In genomic region chr1:228514421-228514820, GRCh38 we compare ENCODE assay signal across 22 cellular contexts. TPM values are rescaled to one million over a fixed set of nuclear protein-coding genes. Genes with fewer than 3 reads are reported as not detected.
DNase-seq lines count a peak whose midpoint lies in the region; ATAC-seq and TF ChIP-seq lines count a peak whose summit lies in the region.
"Had no signal": no experiment of that assay in that cellular context is flagged by ENCODE, and none has a peak within 500 bp of the region (broad histone marks: within the 10 kb centered on the region; RNA-seq: fewer than 3 reads in every experiment).

No MANE protein-coding gene starts in this region.

- no peak overlapping the region for H3K4me3 Mint-ChIP-seq in natural killer cell
- no peak overlapping the region for H3K4me3 Mint-ChIP-seq in natural killer cell treated with Interleukin-12 subunit alpha and Interleukin-12 subunit beta and Interleukin-15 and Interleukin-18, amount 100 ng/mL, for 72 hours
- H3K4me3 Mint-ChIP-seq: GM23338 had no signal

- H3K27ac ChIP-seq in MM.1S (ENCODE audit: low read length): no peak overlapping the region
- H3K27ac ChIP-seq: HL-60, SK-N-MC had no signal

- peaks cover 15 to 28% of the 10 kb centered on the region in 2 donors for H3K27me3 Mint-ChIP-seq in natural killer cell (ENCODE audit: low read depth in 2 of 2)
- H3K27me3 Mint-ChIP-seq in natural killer cell treated with Interleukin-12 subunit alpha and Interleukin-12 subunit beta and Interleukin-15 and Interleukin-18, amount 100 ng/mL, for 72 hours: peaks cover 26 to 29% of the 10 kb centered on the region in 2 donors

- H4K20me1 ChIP-seq in MM.1S (ENCODE audit: insufficient read depth, low read length): no peaks in the 10 kb centered on the region

- no peak overlapping the region for H3K9ac ChIP-seq in MM.1S (ENCODE audit: low read length)

- H3K4me1 Mint-ChIP-seq in natural killer cell: no peaks in the 10 kb centered on the region
- H3K4me1 Mint-ChIP-seq in natural killer cell treated with Interleukin-12 subunit alpha and Interleukin-12 subunit beta and Interleukin-15 and Interleukin-18, amount 100 ng/mL, for 72 hours (ENCODE audit: low read depth in 2 of 2): no peaks in the 10 kb centered on the region
- H3K4me1 Mint-ChIP-seq: GM23338 had no signal

- no peak for ATAC-seq in natural killer cell
- ATAC-seq in natural killer cell treated with Interleukin-12 subunit alpha and Interleukin-12 subunit beta and Interleukin-15 and Interleukin-18, amount 100 ng/mL, for 72 hours: no peak
- ATAC-seq in activated naive CD4-positive, alpha-beta T cell treated with anti-CD3 and anti-CD28 coated beads, Interleukin-2, amount 50 U/mL, for 72 hours: no peak
- ATAC-seq in HG03095 (IDR thresholded peaks at IDR 0.05; ENCODE audit: unreplicated experiment): no peak
- ATAC-seq: HCT116 had no signal

- DNase-seq in natural killer cell (peak; percentile 7), cardiac septum (ENCODE audit: low spot score) (peak; percentile 47), MM.1S (no peak)
- DNase-seq in natural killer cell treated with Interleukin-12 subunit alpha and Interleukin-12 subunit beta and Interleukin-15 and Interleukin-18, amount 100 ng/mL, for 72 hours (ENCODE audit: low spot score): no peak
- peak; percentile 37 for DNase-seq in activated CD8-positive, alpha-beta memory T cell treated with anti-CD3 and anti-CD28 coated beads, Interleukin-2, amount 50 U/mL, for 48 hours
- DNase-seq in activated naive CD4-positive, alpha-beta T cell treated with anti-CD3 and anti-CD28 coated beads, Interleukin-2, amount 50 U/mL, for 72 hours (ENCODE audit: low spot score in 2 of 2): no peak
- DNase-seq: BE2C, EL, GF-D8, KG1, NCI-H1092 treated with DMSO at 0.1 percent for 48 hours, NCI-H146, NCI-H2029 treated with DMSO at 0.1 percent for 48 hours, NCI-H345, NCI-H524 treated with DMSO at 0.1 percent for 48 hours, NCI-H82, SHP77 treated with DMSO at 0.1 percent for 48 hours had no signal

- intact Hi-C loops in natural killer cell (cut with micrococcal nuclease) (loop anchor here (2.0 kb wide), 2 partner anchors 302 to 516 kb away; no protein-coding TSS in a partner anchor), cardiac septum (cut with DNase I) (no loop called here)

- H3K36me3 Mint-ChIP-seq in natural killer cell: no peaks in the 10 kb centered on the region
- H3K36me3 Mint-ChIP-seq in natural killer cell treated with Interleukin-12 subunit alpha and Interleukin-12 subunit beta and Interleukin-15 and Interleukin-18, amount 100 ng/mL, for 72 hours: no peaks in the 10 kb centered on the region
- H3K36me3 Mint-ChIP-seq in activated naive CD4-positive, alpha-beta T cell treated with anti-CD3 and anti-CD28 coated beads, Interleukin-2, amount 50 U/mL, for 72 hours: no peaks in the 10 kb centered on the region

- no peak overlapping the region for H2AFZ ChIP-seq in MM.1S (ENCODE audit: low read length)
- H2AFZ ChIP-seq: GM23338 had no signal

- no peaks in the 10 kb centered on the region for H3K9me3 ChIP-seq in MM.1S (replicated peaks; ENCODE audit: insufficient read depth, low read length)
- H3K9me3 ChIP-seq: BE2C had no signal

- H3K27me3 ChIP-seq in MM.1S (replicated peaks; ENCODE audit: insufficient read depth, low read length): no peaks in the 10 kb centered on the region

- H3K36me3 ChIP-seq in MM.1S (replicated peaks; ENCODE audit: insufficient read depth, low read length): no peaks in the 10 kb centered on the region
- H3K36me3 ChIP-seq: BE2C had no signal

- H3F3A ChIP-seq in MM.1S (ENCODE audit: insufficient read depth, low read length): no peaks in the 10 kb centered on the region

- no peak for TF ChIP-seq CTCF in natural killer cell (IDR thresholded peaks at IDR 0.05)
- no peak for TF ChIP-seq CTCF in MM.1S (IDR thresholded peaks at IDR 0.05; ENCODE audit: low read length)

- no peaks in the 10 kb centered on the region for H3K9me3 Mint-ChIP-seq in natural killer cell
- no peaks in the 10 kb centered on the region for H3K9me3 Mint-ChIP-seq in natural killer cell treated with Interleukin-12 subunit alpha and Interleukin-12 subunit beta and Interleukin-15 and Interleukin-18, amount 100 ng/mL, for 72 hours
- no peaks in the 10 kb centered on the region for H3K9me3 Mint-ChIP-seq in activated naive CD4-positive, alpha-beta T cell treated with anti-CD3 and anti-CD28 coated beads, Interleukin-2, amount 50 U/mL, for 72 hours

- H3K4me1 ChIP-seq in MM.1S (ENCODE audit: low read length): 0 out of 2 replicates have a peak, but pooled peaks cover 8% of the 10 kb centered on the region
- H3K4me1 ChIP-seq: BE2C had no signal

- no peaks in the 10 kb centered on the region for H3K79me2 ChIP-seq in MM.1S (ENCODE audit: low read length)

- H3K27ac Mint-ChIP-seq in natural killer cell: no peak overlapping the region
- H3K27ac Mint-ChIP-seq in natural killer cell treated with Interleukin-12 subunit alpha and Interleukin-12 subunit beta and Interleukin-15 and Interleukin-18, amount 100 ng/mL, for 72 hours: no peak overlapping the region
- H3K27ac Mint-ChIP-seq in activated naive CD4-positive, alpha-beta T cell treated with anti-CD3 and anti-CD28 coated beads, Interleukin-2, amount 50 U/mL, for 72 hours: no peak overlapping the region
- H3K27ac Mint-ChIP-seq: GM23338 had no signal

- no peak overlapping the region for H3K4me2 ChIP-seq in MM.1S (ENCODE audit: low read depth, low read length)
- H3K4me2 ChIP-seq: GM23338 had no signal

- H3K9me2 ChIP-seq in MM.1S (replicated peaks; ENCODE audit: insufficient read depth, low read length): no peaks in the 10 kb centered on the region

- H3K4me3 ChIP-seq in MM.1S (ENCODE audit: low read length): no peak overlapping the region
- H3K4me3 ChIP-seq: GM23338, SK-N-MC had no signal

RNA-seq across cellular contexts. Expression of gene RNF187, which starts 27.2 kb away (rescaled TPM):
- 100 to 1,000 TPM in 1 of 3 donors, 10 to 100 TPM in 2; 68.6 to 102 (median 77.3) TPM for total RNA-seq in natural killer cell
- total RNA-seq in natural killer cell treated with Interleukin-12 subunit alpha and Interleukin-12 subunit beta and Interleukin-15 and Interleukin-18, amount 100 ng/mL, for 72 hours: 100 to 1,000 TPM in 1 of 2 donors, 10 to 100 TPM in 1; 69.5 to 106 TPM
- total RNA-seq in cardiac septum: 83.2 TPM
- total RNA-seq in activated naive CD4-positive, alpha-beta T cell treated with anti-CD3 and anti-CD28 coated beads, Interleukin-2, amount 50 U/mL, for 72 hours: 100 to 1,000 TPM in 1 of 2 donors, 10 to 100 TPM in 1; 39.5 to 155 TPM

Comparison
In these comparisons a context has a peak if more than half of its experiments do, and no peak if none do; other contexts are left out.
1. DNase-seq: peak in natural killer cell (single experiment), activated CD8-positive, alpha-beta memory T cell treated with anti-CD3 and anti-CD28 coated beads, Interleukin-2, amount 50 U/mL, for 48 hours (single experiment) and cardiac septum (single experiment); none in natural killer cell treated with Interleukin-12 subunit alpha and Interleukin-12 subunit beta and Interleukin-15 and Interleukin-18, amount 100 ng/mL, for 72 hours (single experiment), activated naive CD4-positive, alpha-beta T cell treated with anti-CD3 and anti-CD28 coated beads, Interleukin-2, amount 50 U/mL, for 72 hours (0 of 2) and MM.1S (single experiment).